In the genomic region with DNA sequence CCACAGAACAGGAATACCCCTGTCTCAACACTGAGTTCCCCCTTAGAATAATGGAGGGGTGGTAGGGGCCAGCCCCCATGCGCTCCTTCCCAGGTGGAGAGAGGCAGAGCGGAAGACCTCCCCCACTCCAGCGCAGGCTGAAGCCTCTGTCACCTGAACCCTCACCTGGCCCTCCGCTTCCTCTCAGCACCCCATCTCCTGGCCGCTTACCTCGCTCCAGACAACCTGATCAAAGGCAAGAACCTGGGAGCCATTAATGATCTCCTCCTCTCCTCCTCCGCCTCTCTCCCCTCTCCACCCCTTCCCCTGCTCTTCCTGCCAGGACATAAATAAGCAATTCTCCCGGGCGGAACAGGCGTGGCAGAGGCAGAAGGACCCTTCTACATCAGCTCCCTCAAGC, we compare ENCODE assay signal across 1 cellular context.
TF ChIP-seq lines count a peak whose summit lies in the region.

No MANE protein-coding gene starts in this region.

TF ChIP-seq in H1, 55 proteins besides CTCF, POLR2A, EP300 and RAD21 (continued from another document):
- TF ChIP-seq, protein P1, sequence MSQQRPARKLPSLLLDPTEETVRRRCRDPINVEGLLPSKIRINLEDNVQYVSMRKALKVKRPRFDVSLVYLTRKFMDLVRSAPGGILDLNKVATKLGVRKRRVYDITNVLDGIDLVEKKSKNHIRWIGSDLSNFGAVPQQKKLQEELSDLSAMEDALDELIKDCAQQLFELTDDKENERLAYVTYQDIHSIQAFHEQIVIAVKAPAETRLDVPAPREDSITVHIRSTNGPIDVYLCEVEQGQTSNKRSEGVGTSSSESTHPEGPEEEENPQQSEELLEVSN (IDR thresholded peaks at IDR 0.05): no peak
- TF ChIP-seq KDM5A (IDR thresholded peaks at IDR 0.05; ENCODE audit: low read length): no peak
- TF ChIP-seq SUZ12 (IDR thresholded peaks at IDR 0.05; ENCODE audit: low read length): no peak
- no peak for TF ChIP-seq CTBP2 (IDR thresholded peaks at IDR 0.05; ENCODE audit: borderline replicate concordance, insufficient read depth, insufficient read length, low read length)
- TF ChIP-seq NANOG (IDR thresholded peaks at IDR 0.05; ENCODE audit: insufficient read depth, low read depth, low read length, poor library complexity, severe bottlenecking): no peak
- TF ChIP-seq SAP30 (IDR thresholded peaks at IDR 0.05; ENCODE audit: insufficient read depth, insufficient replicate concordance, low read length): no peak
- no peak for TF ChIP-seq BCL11A (IDR thresholded peaks at IDR 0.05; ENCODE audit: low read depth in 2 of 2, low read length in 2 of 2)
- TF ChIP-seq CREB1 (IDR thresholded peaks at IDR 0.05): no peak
- no peak for TF ChIP-seq RFX5 (IDR thresholded peaks at IDR 0.05; ENCODE audit: borderline replicate concordance, low read depth, low read length)
- TF ChIP-seq, protein P2, sequence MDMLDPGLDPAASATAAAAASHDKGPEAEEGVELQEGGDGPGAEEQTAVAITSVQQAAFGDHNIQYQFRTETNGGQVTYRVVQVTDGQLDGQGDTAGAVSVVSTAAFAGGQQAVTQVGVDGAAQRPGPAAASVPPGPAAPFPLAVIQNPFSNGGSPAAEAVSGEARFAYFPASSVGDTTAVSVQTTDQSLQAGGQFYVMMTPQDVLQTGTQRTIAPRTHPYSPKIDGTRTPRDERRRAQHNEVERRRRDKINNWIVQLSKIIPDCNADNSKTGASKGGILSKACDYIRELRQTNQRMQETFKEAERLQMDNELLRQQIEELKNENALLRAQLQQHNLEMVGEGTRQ (IDR thresholded peaks at IDR 0.05; ENCODE audit: low read length): no peak
